Comparison of ENCODE assay signal across 1 cellular context in the genomic region with DNA sequence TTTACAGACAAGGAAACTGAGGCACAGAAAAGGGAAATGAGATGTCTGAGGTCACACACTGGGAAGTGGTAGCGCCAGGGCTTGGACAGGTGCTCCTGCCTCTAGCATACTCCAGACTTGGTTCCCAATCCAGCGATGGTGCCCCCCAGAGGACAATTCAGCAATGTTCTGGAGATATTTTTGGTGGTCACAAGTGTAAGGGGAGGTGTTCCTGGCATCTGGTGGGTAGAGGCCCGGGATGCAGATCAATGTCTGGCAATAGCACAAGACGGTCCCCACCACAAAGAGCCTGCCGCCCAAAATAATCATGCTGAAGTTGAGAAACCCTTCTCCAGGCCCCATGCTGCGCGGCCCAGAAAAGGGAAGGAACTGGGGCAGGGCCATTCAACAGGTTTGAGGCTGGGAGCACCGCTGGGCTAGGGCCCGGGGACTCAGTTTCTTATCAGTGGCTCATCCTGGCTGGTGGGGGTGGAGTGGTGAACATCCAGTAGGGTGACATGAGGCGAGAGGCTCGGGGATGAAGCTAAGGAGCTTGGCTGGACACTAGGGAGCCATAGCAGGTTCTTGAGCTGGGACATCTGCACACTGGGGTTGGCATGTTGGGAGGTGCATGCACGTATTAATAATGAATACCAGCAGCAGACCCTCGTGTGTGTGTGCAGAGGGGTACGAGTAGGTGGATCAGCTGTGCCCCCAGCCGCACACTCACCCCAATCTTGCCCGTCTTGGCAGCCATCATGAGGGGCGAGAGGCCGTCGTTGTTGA.
TF ChIP-seq lines count a peak whose summit lies in the region.

No MANE protein-coding gene starts in this region.

TF ChIP-seq in GM23338, 12 proteins besides CTCF, POLR2A, EP300 and RAD21 (continued from another document):
- TF ChIP-seq, protein P1, sequence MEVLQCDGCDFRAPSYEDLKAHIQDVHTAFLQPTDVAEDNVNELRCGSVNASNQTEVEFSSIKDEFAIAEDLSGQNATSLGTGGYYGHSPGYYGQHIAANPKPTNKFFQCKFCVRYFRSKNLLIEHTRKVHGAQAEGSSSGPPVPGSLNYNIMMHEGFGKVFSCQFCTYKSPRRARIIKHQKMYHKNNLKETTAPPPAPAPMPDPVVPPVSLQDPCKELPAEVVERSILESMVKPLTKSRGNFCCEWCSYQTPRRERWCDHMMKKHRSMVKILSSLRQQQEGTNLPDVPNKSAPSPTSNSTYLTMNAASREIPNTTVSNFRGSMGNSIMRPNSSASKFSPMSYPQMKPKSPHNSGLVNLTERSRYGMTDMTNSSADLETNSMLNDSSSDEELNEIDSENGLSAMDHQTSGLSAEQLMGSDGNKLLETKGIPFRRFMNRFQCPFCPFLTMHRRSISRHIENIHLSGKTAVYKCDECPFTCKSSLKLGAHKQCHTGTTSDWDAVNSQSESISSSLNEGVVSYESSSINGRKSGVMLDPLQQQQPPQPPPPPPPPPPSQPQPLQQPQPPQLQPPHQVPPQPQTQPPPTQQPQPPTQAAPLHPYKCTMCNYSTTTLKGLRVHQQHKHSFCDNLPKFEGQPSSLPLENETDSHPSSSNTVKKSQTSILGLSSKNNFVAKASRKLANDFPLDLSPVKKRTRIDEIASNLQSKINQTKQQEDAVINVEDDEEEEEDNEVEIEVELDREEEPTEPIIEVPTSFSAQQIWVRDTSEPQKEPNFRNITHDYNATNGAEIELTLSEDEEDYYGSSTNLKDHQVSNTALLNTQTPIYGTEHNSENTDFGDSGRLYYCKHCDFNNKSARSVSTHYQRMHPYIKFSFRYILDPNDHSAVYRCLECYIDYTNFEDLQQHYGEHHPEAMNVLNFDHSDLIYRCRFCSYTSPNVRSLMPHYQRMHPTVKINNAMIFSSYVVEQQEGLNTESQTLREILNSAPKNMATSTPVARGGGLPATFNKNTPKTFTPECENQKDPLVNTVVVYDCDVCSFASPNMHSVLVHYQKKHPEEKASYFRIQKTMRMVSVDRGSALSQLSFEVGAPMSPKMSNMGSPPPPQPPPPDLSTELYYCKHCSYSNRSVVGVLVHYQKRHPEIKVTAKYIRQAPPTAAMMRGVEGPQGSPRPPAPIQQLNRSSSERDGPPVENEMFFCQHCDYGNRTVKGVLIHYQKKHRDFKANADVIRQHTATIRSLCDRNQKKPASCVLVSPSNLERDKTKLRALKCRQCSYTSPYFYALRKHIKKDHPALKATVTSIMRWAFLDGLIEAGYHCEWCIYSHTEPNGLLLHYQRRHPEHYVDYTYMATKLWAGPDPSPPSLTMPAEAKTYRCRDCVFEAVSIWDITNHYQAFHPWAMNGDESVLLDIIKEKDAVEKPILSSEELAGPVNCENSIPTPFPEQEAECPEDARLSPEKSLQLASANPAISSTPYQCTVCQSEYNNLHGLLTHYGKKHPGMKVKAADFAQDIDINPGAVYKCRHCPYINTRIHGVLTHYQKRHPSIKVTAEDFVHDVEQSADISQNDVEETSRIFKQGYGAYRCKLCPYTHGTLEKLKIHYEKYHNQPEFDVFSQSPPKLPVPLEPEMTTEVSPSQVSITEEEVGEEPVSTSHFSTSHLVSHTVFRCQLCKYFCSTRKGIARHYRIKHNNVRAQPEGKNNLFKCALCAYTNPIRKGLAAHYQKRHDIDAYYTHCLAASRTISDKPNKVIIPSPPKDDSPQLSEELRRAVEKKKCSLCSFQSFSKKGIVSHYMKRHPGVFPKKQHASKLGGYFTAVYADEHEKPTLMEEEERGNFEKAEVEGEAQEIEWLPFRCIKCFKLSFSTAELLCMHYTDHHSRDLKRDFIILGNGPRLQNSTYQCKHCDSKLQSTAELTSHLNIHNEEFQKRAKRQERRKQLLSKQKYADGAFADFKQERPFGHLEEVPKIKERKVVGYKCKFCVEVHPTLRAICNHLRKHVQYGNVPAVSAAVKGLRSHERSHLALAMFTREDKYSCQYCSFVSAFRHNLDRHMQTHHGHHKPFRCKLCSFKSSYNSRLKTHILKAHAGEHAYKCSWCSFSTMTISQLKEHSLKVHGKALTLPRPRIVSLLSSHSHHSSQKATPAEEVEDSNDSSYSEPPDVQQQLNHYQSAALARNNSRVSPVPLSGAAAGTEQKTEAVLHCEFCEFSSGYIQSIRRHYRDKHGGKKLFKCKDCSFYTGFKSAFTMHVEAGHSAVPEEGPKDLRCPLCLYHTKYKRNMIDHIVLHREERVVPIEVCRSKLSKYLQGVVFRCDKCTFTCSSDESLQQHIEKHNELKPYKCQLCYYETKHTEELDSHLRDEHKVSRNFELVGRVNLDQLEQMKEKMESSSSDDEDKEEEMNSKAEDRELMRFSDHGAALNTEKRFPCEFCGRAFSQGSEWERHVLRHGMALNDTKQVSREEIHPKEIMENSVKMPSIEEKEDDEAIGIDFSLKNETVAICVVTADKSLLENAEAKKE (CRISPR knock-in tag; IDR thresholded peaks at IDR 0.05) = no peak
- TF ChIP-seq EZH2 (IDR thresholded peaks at IDR 0.05; ENCODE audit: low read depth, unreplicated experiment) (no peak), JUNB (IDR thresholded peaks at IDR 0.05; ENCODE audit: unreplicated experiment) (no peak), NANOG (IDR thresholded peaks at IDR 0.05; ENCODE audit: borderline replicate concordance) (no peak), EZH2phosphoT487 (IDR thresholded peaks at IDR 0.05; ENCODE audit: unreplicated experiment) (no peak), CREB1 (CRISPR knock-in tag; IDR thresholded peaks at IDR 0.05; ENCODE audit: low read depth) (no peak)
